Comparison of ENCODE assay signal across 1 cellular context in the genomic region with DNA sequence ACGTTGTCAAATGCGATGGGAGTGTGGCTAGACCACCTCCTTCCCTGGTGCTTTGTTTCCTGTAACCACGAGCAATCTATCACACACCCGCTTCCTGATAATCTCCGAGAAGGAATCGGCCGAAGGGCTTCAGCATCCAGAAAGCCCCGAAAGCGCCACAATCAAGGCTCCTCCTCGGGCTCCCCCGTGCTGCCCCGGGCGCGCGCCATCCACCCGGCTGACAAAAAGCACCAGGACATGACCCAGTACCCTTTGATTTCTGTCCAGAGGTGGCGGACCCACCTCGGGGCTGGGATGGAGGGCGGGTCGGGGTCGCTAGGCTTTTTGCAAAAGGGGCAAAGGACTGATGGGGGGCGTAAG.
TF ChIP-seq lines count a peak whose summit lies in the region.

No MANE protein-coding gene starts in this region.

TF ChIP-seq in A549, 52 proteins besides CTCF, POLR2A, EP300 and RAD21 (continued from another document):
- TF ChIP-seq, protein P1, sequence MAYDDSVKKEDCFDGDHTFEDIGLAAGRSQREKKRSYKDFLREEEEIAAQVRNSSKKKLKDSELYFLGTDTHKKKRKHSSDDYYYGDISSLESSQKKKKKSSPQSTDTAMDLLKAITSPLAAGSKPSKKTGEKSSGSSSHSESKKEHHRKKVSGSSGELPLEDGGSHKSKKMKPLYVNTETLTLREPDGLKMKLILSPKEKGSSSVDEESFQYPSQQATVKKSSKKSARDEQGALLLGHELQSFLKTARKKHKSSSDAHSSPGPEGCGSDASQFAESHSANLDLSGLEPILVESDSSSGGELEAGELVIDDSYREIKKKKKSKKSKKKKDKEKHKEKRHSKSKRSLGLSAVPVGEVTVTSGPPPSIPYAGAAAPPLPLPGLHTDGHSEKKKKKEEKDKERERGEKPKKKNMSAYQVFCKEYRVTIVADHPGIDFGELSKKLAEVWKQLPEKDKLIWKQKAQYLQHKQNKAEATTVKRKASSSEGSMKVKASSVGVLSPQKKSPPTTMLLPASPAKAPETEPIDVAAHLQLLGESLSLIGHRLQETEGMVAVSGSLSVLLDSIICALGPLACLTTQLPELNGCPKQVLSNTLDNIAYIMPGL (CRISPR knock-in tag; IDR thresholded peaks at IDR 0.05; ENCODE audit: borderline replicate concordance), result no peak
- TF ChIP-seq ZFP36 (IDR thresholded peaks at IDR 0.05; ENCODE audit: borderline replicate concordance, partially characterized antibody) (no peak), CEBPB (IDR thresholded peaks at IDR 0.05) (no peak), CBX2 (IDR thresholded peaks at IDR 0.05; ENCODE audit: borderline replicate concordance, low read depth) (no peak), FOSL2 (IDR thresholded peaks at IDR 0.05) (no peak), FOSL2 (CRISPR knock-in tag; IDR thresholded peaks at IDR 0.05) (no peak), FOSB (CRISPR knock-in tag; IDR thresholded peaks at IDR 0.05) (no peak), NFE2L2 (conservative IDR thresholded peaks at IDR 0.05; ENCODE audit: low read length) (no peak), NR3C1 (IDR thresholded peaks at IDR 0.05) (no peak)
- TF ChIP-seq, protein P2, sequence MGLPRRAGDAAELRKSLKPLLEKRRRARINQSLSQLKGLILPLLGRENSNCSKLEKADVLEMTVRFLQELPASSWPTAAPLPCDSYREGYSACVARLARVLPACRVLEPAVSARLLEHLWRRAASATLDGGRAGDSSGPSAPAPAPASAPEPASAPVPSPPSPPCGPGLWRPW (IDR thresholded peaks at IDR 0.05), result no peak
